In genomic region chr20:17545127-17545526, GRCh38 we compare ENCODE assay signal across 15 cellular contexts. TPM values are rescaled to one million over a fixed set of nuclear protein-coding genes. Genes with fewer than 3 reads are reported as not detected.
A peak's percentile ranks its signal among the peaks of the same experiment; 100 is the strongest.
DNase-seq lines count a peak whose midpoint lies in the region; ATAC-seq and TF ChIP-seq lines count a peak whose summit lies in the region.
"Had no signal": no experiment of that assay in that cellular context is flagged by ENCODE, and none has a peak within 500 bp of the region (broad histone marks: within the 10 kb centered on the region; RNA-seq: fewer than 3 reads in every experiment).

No MANE protein-coding gene starts in this region.

- no peaks in the 10 kb centered on the region for H3K27me3 ChIP-seq in sigmoid colon
- H3K27me3 ChIP-seq in tibial nerve, result no peaks in the 10 kb centered on the region
- no peaks in the 10 kb centered on the region for H3K27me3 ChIP-seq in transverse colon
- H3K27me3 ChIP-seq: BLaER1 treated with 17β-estradiol and CSF1 and Interleukin-3, amounts not matched to agents 10 nM and 100 nM had no signal

- no peaks in the 10 kb centered on the region for H3K36me3 Mint-ChIP-seq in mesothelial cell of epicardium

- H3K9me3 ChIP-seq in sigmoid colon, result no peaks in the 10 kb centered on the region
- no peaks in the 10 kb centered on the region for H3K9me3 ChIP-seq in tibial nerve
- no peaks in the 10 kb centered on the region for H3K9me3 ChIP-seq in transverse colon
- H3K9me3 ChIP-seq: BLaER1 treated with 17β-estradiol and CSF1 and Interleukin-3, amounts not matched to agents 10 nM and 100 nM had no signal

- H3K4me3 Mint-ChIP-seq in mesothelial cell of epicardium, result no peak overlapping the region

- ATAC-seq in HG03175 (IDR thresholded peaks at IDR 0.05; ENCODE audit: unreplicated experiment), result no peak

- peak; percentile 73 for DNase-seq in ELF-1 (ENCODE audit: low read depth, low spot score)
- DNase-seq in mesothelial cell of epicardium (ENCODE audit: low spot score in 2 of 2, unreplicated experiment in 2 of 2), result no peak
- DNase-seq in sigmoid colon, result no peak
- DNase-seq in NCI-H2029 (lab: John Stamatoyannopoulos, UW), result no peak
- no peak for DNase-seq in tibial nerve (ENCODE audit: low spot score in 2 of 2)
- no peak for DNase-seq in transverse colon
- DNase-seq: HCEC 1CT, NCI-H187, NCI-H2171, NCI-H446, NCI-H69, SHP77 treated with DMSO at 0.1 percent for 48 hours had no signal

- no peak for TF ChIP-seq POLR2A in sigmoid colon (IDR thresholded peaks at IDR 0.05)
- no peak for TF ChIP-seq POLR2A in tibial nerve (IDR thresholded peaks at IDR 0.05)
- TF ChIP-seq POLR2A in transverse colon (IDR thresholded peaks at IDR 0.05), result no peak

- H3K27ac ChIP-seq in VCaP (peak overlapping the region; percentile 25), sigmoid colon (peak overlapping the region; percentile 61 to 80 (median 74)), tibial nerve (no peak overlapping the region), transverse colon (peak overlapping the region in 2 of 4 donors; percentile 69 to 79)
- H3K27ac ChIP-seq: BLaER1 treated with 17β-estradiol and CSF1 and Interleukin-3, amounts not matched to agents 10 nM and 100 nM had no signal

- 93 to 95% methylated on average over 4 of the region's 4 CpGs for WGBS in sigmoid colon, 2 donors
- 73 to 76% methylated on average over 4 of the region's 4 CpGs for WGBS in tibial nerve, 2 donors
- WGBS in transverse colon (ENCODE audit: low coverage in 1 of 2), 2 donors, result 73 to 81% methylated on average over 4 of the region's 4 CpGs

- TF ChIP-seq CTCF in VCaP (conservative IDR thresholded peaks at IDR 0.05) (no peak), mesothelial cell of epicardium (IDR thresholded peaks at IDR 0.05; ENCODE audit: unreplicated experiment) (no peak), sigmoid colon (IDR thresholded peaks at IDR 0.05) (no peak), tibial nerve (IDR thresholded peaks at IDR 0.05) (no peak), transverse colon (IDR thresholded peaks at IDR 0.05) (no peak)

- H3K27me3 Mint-ChIP-seq in mesothelial cell of epicardium (ENCODE audit: low read depth), result no peaks in the 10 kb centered on the region

- H3K9me3 Mint-ChIP-seq in mesothelial cell of epicardium, result no peaks in the 10 kb centered on the region

- peaks cover 0 to 55% (median 49%) of the 10 kb centered on the region in 4 donors for H3K4me1 ChIP-seq in sigmoid colon
- peaks cover 0 to 34% (median 14%) of the 10 kb centered on the region in 4 donors for H3K4me1 ChIP-seq in tibial nerve
- H3K4me1 ChIP-seq in transverse colon, result peaks cover 0 to 12% (median 7%) of the 10 kb centered on the region in 4 donors
- H3K4me1 ChIP-seq: BLaER1 treated with 17β-estradiol and CSF1 and Interleukin-3, amounts not matched to agents 10 nM and 100 nM had no signal

- intact Hi-C loops in sigmoid colon (cut with DNase I), result no loop called here
- intact Hi-C loops in transverse colon (cut with DNase I; ENCODE audit: low total_unique reads), result no loop called here

- peak overlapping the region; percentile 89 for H3K27ac Mint-ChIP-seq in mesothelial cell of epicardium

- H3K4me1 Mint-ChIP-seq in mesothelial cell of epicardium, result peaks cover 43% of the 10 kb centered on the region

- H3K36me3 ChIP-seq in sigmoid colon (no peaks in the 10 kb centered on the region), tibial nerve (no peaks in the 10 kb centered on the region), transverse colon (no peaks in the 10 kb centered on the region)
- H3K36me3 ChIP-seq: BLaER1 treated with 17β-estradiol and CSF1 and Interleukin-3, amounts not matched to agents 10 nM and 100 nM had no signal

- H3K4me3 ChIP-seq in sigmoid colon (no peak overlapping the region), tibial nerve (no peak overlapping the region), transverse colon (no peak overlapping the region)
- H3K4me3 ChIP-seq: BLaER1 treated with 17β-estradiol and CSF1 and Interleukin-3, amounts not matched to agents 10 nM and 100 nM had no signal

- in situ Hi-C loops in transverse colon (cut with MboI; ENCODE audit: low pct_ligation_motif_present in 1 of 4, low pct_unique_long_range_greater_than_20kb in 1 of 4, low sequenced_read_pairs in 3 of 4), result loop anchor here in 2 of 4 donors (25.0 kb wide), 2 partner anchors 92 to 342 kb away; no protein-coding TSS in a partner anchor

- TF ChIP-seq EP300 in sigmoid colon (IDR thresholded peaks at IDR 0.05) (no peak), tibial nerve (IDR thresholded peaks at IDR 0.05) (no peak), transverse colon (IDR thresholded peaks at IDR 0.05; ENCODE audit: low read depth) (no peak)

RNA-seq across cellular contexts. Expression of gene BFSP1, which starts 13.9 kb away (rescaled TPM):
- total RNA-seq in mesothelial cell of epicardium, result 5.2 to 5.8 TPM (median 5.7 TPM) in 3 replicates
- 1 to 10 TPM; 1.1 to 3.6 (median 1.5) TPM for total RNA-seq in sigmoid colon
- under 1 TPM in 2 of 3 donors, not detected in 1; 0.51 to 0.60 TPM for polyA plus RNA-seq in sigmoid colon
- total RNA-seq in tibial nerve, result 1 to 10 TPM in 1 of 4 donors, under 1 TPM in 2, not detected in 1; 0.39 to 5.9 (median 0.63) TPM
- under 1 TPM in 3 of 4 donors, not detected in 1; 0.75 to 1.00 (median 0.82) TPM for total RNA-seq in transverse colon

RNA-seq across cellular contexts. Expression of gene DSTN, which starts 24.7 kb away (rescaled TPM):
- total RNA-seq in mesothelial cell of epicardium (192 to 199 TPM (median 193 TPM) in 3 replicates), sigmoid colon (1,000 to 10,000 TPM; 1,872 to 2,237 (median 1,948) TPM), tibial nerve (100 to 1,000 TPM; 166 to 322 (median 242) TPM), transverse colon (100 to 1,000 TPM; 280 to 589 (median 373) TPM)
- polyA plus RNA-seq in sigmoid colon, result 100 to 1,000 TPM; 429 to 672 (median 586) TPM

Comparison
In these comparisons a context has a peak if more than half of its experiments do, and no peak if none do; other contexts are left out.
1. H3K27ac ChIP-seq: peak in VCaP (single experiment) and sigmoid colon (4 of 4); none in tibial nerve (0 of 4).